Comparison of ENCODE assay signal across 8 cellular contexts in genomic region chr10:31030800-31031199, GRCh38. TPM values are rescaled to one million over a fixed set of nuclear protein-coding genes. Genes with fewer than 3 reads are reported as not detected.
A peak's percentile ranks its signal among the peaks of the same experiment; 100 is the strongest.
DNase-seq lines count a peak whose midpoint lies in the region; ATAC-seq, FAIRE-seq and TF ChIP-seq lines count a peak whose summit lies in the region.

No MANE protein-coding gene starts in this region.

- H3K9me3 ChIP-seq in HUES6 (ENCODE audit: control insufficient read depth, insufficient read depth, low read depth, low read length) (no peaks in the 10 kb centered on the region), muscle layer of duodenum (ENCODE audit: control insufficient read depth in 1 of 2, low read length in 2 of 2) (no peaks in the 10 kb centered on the region)

- TF ChIP-seq CTCF in bronchial epithelial cell (IDR thresholded peaks at IDR 0.05; ENCODE audit: insufficient read depth, low read length, severe bottlenecking) (no peak), D721Med (IDR thresholded peaks at IDR 0.05; ENCODE audit: insufficient read depth, missing control alignments) (no peak)

- DNase-seq in A172 (ENCODE audit: low spot score) (peak; percentile 13), bronchial epithelial cell (ENCODE audit: low read depth) (no peak), D721Med (ENCODE audit: insufficient read length, low spot score) (no peak)
- no peak for DNase-seq in stimulated activated CD4-positive, alpha-beta T cell treated with anti-CD3 and anti-CD28 coated beads, Interleukin-12 subunit alpha, Interleukin-12 subunit beta, amount 100 ng/mL, for 4 hours

- H3K4me1 ChIP-seq in HUES6 (ENCODE audit: control insufficient read depth, insufficient read depth, low read length) (peaks cover 29% of the 10 kb centered on the region), muscle layer of duodenum (ENCODE audit: control insufficient read depth in 1 of 2, insufficient read depth in 2 of 2, low read length in 2 of 2) (peaks cover 7 to 16% of the 10 kb centered on the region in 2 donors)

- H3K27ac ChIP-seq in HUES6 (ENCODE audit: low read depth, low read length), result no peak overlapping the region
- H3K27ac ChIP-seq in muscle layer of duodenum (ENCODE audit: low read length), result peak overlapping the region; percentile 99

- H3K27me3 ChIP-seq in HUES6 (ENCODE audit: control insufficient read depth, insufficient read depth, low read length), result peaks cover 20% of the 10 kb centered on the region; the same call in 1 of the 2 replicates
- H3K27me3 ChIP-seq in bronchial epithelial cell (ENCODE audit: control insufficient read depth, insufficient read depth, low read length), result no peaks in the 10 kb centered on the region
- no peaks in the 10 kb centered on the region for H3K27me3 ChIP-seq in muscle layer of duodenum (ENCODE audit: low read depth, low read length)

- no peak for ATAC-seq in HG03045 (IDR thresholded peaks at IDR 0.05; ENCODE audit: unreplicated experiment)
- no peak for ATAC-seq in HG03432 (IDR thresholded peaks at IDR 0.05; ENCODE audit: unreplicated experiment)

- no peak for FAIRE-seq in bronchial epithelial cell (lab: Jason Lieb, UNC)
- no peak for FAIRE-seq in D721Med (lab: Jason Lieb, UNC)

- H3K4me3 ChIP-seq in HUES6 (ENCODE audit: low read depth, low read length) (peak overlapping the region; percentile 77), bronchial epithelial cell (ENCODE audit: low read depth, low read length) (peak overlapping the region; percentile 79), muscle layer of duodenum (ENCODE audit: low read depth in 1 of 2, low read length in 2 of 2) (peak overlapping the region; percentile 75 to 87)

- no peaks in the 10 kb centered on the region for H3K36me3 ChIP-seq in HUES6 (ENCODE audit: control insufficient read depth, insufficient read depth, low read length)
- H3K36me3 ChIP-seq in bronchial epithelial cell (ENCODE audit: control insufficient read depth, insufficient read depth, low read length), result no peaks in the 10 kb centered on the region
- no peaks in the 10 kb centered on the region for H3K36me3 ChIP-seq in muscle layer of duodenum (ENCODE audit: control insufficient read depth in 1 of 2, insufficient read depth in 2 of 2, low read length in 2 of 2)

- peak overlapping the region; percentile 84 for H3K9ac ChIP-seq in HUES6 (ENCODE audit: low read length)

RNA-seq across cellular contexts. Expression of gene ZNF438, which starts 0.9 kb away (rescaled TPM):
- 5.1 and 6.2 TPM in 2 replicates for total RNA-seq in A172 (2014; rRNA removed; shearing (Covaris generic))
- 0.79 and 1.7 TPM in 2 replicates for total RNA-seq in bronchial epithelial cell
